Comparison of ENCODE assay signal across 12 cellular contexts in the genomic region with DNA sequence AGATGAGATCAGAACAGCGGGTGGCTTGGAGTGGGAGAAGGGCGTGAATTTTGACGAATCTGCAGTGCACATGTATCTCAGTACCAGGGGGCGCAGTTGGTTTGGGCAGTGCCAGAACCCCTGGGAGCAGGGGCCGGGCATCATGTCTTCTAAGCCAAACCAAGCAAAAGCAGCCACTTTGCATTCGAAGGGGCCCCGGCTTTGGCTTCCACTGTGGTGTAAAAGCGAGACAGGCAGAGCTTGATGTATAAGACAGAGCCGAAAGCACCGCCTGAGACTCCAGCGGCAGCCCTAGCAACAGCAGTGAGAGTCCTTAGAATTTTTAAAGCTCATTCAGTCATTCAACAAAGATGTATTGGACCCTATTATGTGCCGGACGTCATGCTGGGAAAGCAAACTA. TPM values are rescaled to one million over a fixed set of nuclear protein-coding genes. Genes with fewer than 3 reads are reported as not detected.
DNase-seq lines count a peak whose midpoint lies in the region; ATAC-seq and FAIRE-seq lines count a peak whose summit lies in the region.
"Had no signal": no experiment of that assay in that cellular context is flagged by ENCODE, and none has a peak within 500 bp of the region (broad histone marks: within the 10 kb centered on the region; RNA-seq: fewer than 3 reads in every experiment).

No MANE protein-coding gene starts in this region.

- H3K27ac Mint-ChIP-seq in activated CD4-positive, alpha-beta memory T cell treated with anti-CD3 and anti-CD28 coated beads, Interleukin-2, amount 10 ng/mL, durations not matched to agents 7 days and 5 days, result peak overlapping the region; percentile 79
- no peak overlapping the region for H3K27ac Mint-ChIP-seq in activated CD4-positive, alpha-beta memory T cell treated with anti-CD3 and anti-CD28 coated beads for 36 hours
- peak overlapping the region; percentile 42 for H3K27ac Mint-ChIP-seq in activated T-helper 1 cell treated with anti-CD3 and anti-CD28 coated beads, Interleukin-12 subunit alpha, Interleukin-12 subunit beta, Interleukin-2, Interleukin-4 antibody, amounts not matched to agents 30 ng/mL and 10 ng/mL and 1 ng/mL, durations not matched to agents 14 hours and 24 hours and 36 hours

- DNase-seq in activated CD4-positive, alpha-beta memory T cell treated with anti-CD3 and anti-CD28 coated beads, Interleukin-2, amount 10 ng/mL, durations not matched to agents 7 days and 5 days, result no peak
- no peak for DNase-seq in activated CD4-positive, alpha-beta memory T cell treated with anti-CD3 and anti-CD28 coated beads for 36 hours
- DNase-seq in GM18507 (ENCODE audit: extremely low spot score, insufficient read length, low read depth) (no peak), trophoblast cell (no peak), NCI-H526 treated with DMSO at 0.1 percent for 48 hours (lab: John Stamatoyannopoulos, UW) (no peak)
- DNase-seq in activated T-helper 1 cell treated with anti-CD3 and anti-CD28 coated beads, Interleukin-12 subunit alpha, Interleukin-12 subunit beta, Interleukin-2, Interleukin-4 antibody, amounts not matched to agents 30 ng/mL and 10 ng/mL and 1 ng/mL, durations not matched to agents 14 hours and 24 hours and 36 hours (ENCODE audit: low spot score), result no peak
- DNase-seq: dermis blood vessel endothelial cell, DMS53, NCI-H1092, NCI-H774 had no signal

- peak; percentile 46 for FAIRE-seq in GM18507 (lab: Jason Lieb, UNC)

- no peak overlapping the region for H4K12ac ChIP-seq in trophoblast cell (ENCODE audit: low read depth, low read length)

- ATAC-seq in GM19351 (IDR thresholded peaks at IDR 0.05; ENCODE audit: unreplicated experiment), result no peak
- no peak for ATAC-seq in HG03460 (IDR thresholded peaks at IDR 0.05; ENCODE audit: unreplicated experiment)

- H2AFZ ChIP-seq in trophoblast cell (ENCODE audit: insufficient read depth, low read length, poor library complexity), result no peak overlapping the region

- H3K9me3 Mint-ChIP-seq in activated CD4-positive, alpha-beta memory T cell treated with anti-CD3 and anti-CD28 coated beads, Interleukin-2, amount 10 ng/mL, durations not matched to agents 7 days and 5 days, result no peaks in the 10 kb centered on the region
- H3K9me3 Mint-ChIP-seq in activated CD4-positive, alpha-beta memory T cell treated with anti-CD3 and anti-CD28 coated beads for 36 hours, result no peaks in the 10 kb centered on the region
- H3K9me3 Mint-ChIP-seq in activated T-helper 1 cell treated with anti-CD3 and anti-CD28 coated beads, Interleukin-12 subunit alpha, Interleukin-12 subunit beta, Interleukin-2, Interleukin-4 antibody, amounts not matched to agents 30 ng/mL and 10 ng/mL and 1 ng/mL, durations not matched to agents 14 hours and 24 hours and 36 hours, result no peaks in the 10 kb centered on the region

- H2BK5ac ChIP-seq in trophoblast cell (ENCODE audit: low read depth, low read length, poor library complexity), result no peak overlapping the region

- H3K79me2 ChIP-seq in trophoblast cell (ENCODE audit: control insufficient read depth, insufficient read depth, low read length, poor library complexity), result peaks cover 5% of the 10 kb centered on the region

- peaks cover 8% of the 10 kb centered on the region for H3K27me3 Mint-ChIP-seq in activated CD4-positive, alpha-beta memory T cell treated with anti-CD3 and anti-CD28 coated beads, Interleukin-2, amount 10 ng/mL, durations not matched to agents 7 days and 5 days
- peaks cover 6% of the 10 kb centered on the region for H3K27me3 Mint-ChIP-seq in activated CD4-positive, alpha-beta memory T cell treated with anti-CD3 and anti-CD28 coated beads for 36 hours
- peaks cover 25% of the 10 kb centered on the region for H3K27me3 Mint-ChIP-seq in activated T-helper 1 cell treated with anti-CD3 and anti-CD28 coated beads, Interleukin-12 subunit alpha, Interleukin-12 subunit beta, Interleukin-2, Interleukin-4 antibody, amounts not matched to agents 30 ng/mL and 10 ng/mL and 1 ng/mL, durations not matched to agents 14 hours and 24 hours and 36 hours (ENCODE audit: insufficient read depth)

- no peak overlapping the region for H3K4me2 ChIP-seq in trophoblast cell (ENCODE audit: low read length)

- POLR2A ChIA-PET in activated CD4-positive, alpha-beta memory T cell treated with anti-CD3 and anti-CD28 coated beads, Interleukin-2, amount 10 ng/mL, durations not matched to agents 7 days and 5 days (lab: Charles Lee), result interaction anchor here (0.9 to 2.4 kb wide), 7 partner anchors 25 to 280 kb away, joined by 3 to 14 read pairs (median 3); no protein-coding TSS in a partner anchor
- POLR2A ChIA-PET in activated CD4-positive, alpha-beta memory T cell treated with anti-CD3 and anti-CD28 coated beads for 36 hours (lab: Charles Lee), result no interaction called here

- H3K18ac ChIP-seq in trophoblast cell (ENCODE audit: low read length), result no peak overlapping the region

- H2BK120ac ChIP-seq in trophoblast cell (ENCODE audit: insufficient read depth, low read length, poor library complexity), result no peak overlapping the region

- no peak overlapping the region for H3K14ac ChIP-seq in trophoblast cell (ENCODE audit: low read length)

- peak overlapping the region; percentile 46 for H3K4me3 Mint-ChIP-seq in activated CD4-positive, alpha-beta memory T cell treated with anti-CD3 and anti-CD28 coated beads, Interleukin-2, amount 10 ng/mL, durations not matched to agents 7 days and 5 days
- H3K4me3 Mint-ChIP-seq in activated CD4-positive, alpha-beta memory T cell treated with anti-CD3 and anti-CD28 coated beads for 36 hours, result no peak overlapping the region
- H3K4me3 Mint-ChIP-seq in activated T-helper 1 cell treated with anti-CD3 and anti-CD28 coated beads, Interleukin-12 subunit alpha, Interleukin-12 subunit beta, Interleukin-2, Interleukin-4 antibody, amounts not matched to agents 30 ng/mL and 10 ng/mL and 1 ng/mL, durations not matched to agents 14 hours and 24 hours and 36 hours, result peak overlapping the region; percentile 53

- no peaks in the 10 kb centered on the region for H3K9me3 ChIP-seq in trophoblast cell (ENCODE audit: insufficient read depth, low read depth, low read length)

- H4K91ac ChIP-seq in trophoblast cell (ENCODE audit: low read depth, low read length), result peak overlapping the region; percentile 46

- H3K36me3 ChIP-seq in trophoblast cell (ENCODE audit: control insufficient read depth in 1 of 2, insufficient read depth in 2 of 2, low read length in 2 of 2), result no peaks in the 10 kb centered on the region

- WGBS in trophoblast cell (ENCODE audit: extremely low coverage, insufficient coverage, insufficient read length), result no CpG with 5 or more reads among the region's 13 CpGs

- H3K4me1 ChIP-seq in trophoblast cell (ENCODE audit: control insufficient read depth in 1 of 2, insufficient read depth in 2 of 2, low read length in 2 of 2), result peaks cover 15 to 18% of the 10 kb centered on the region in 2 experiments

- no peak overlapping the region for H3K27ac ChIP-seq in trophoblast cell (ENCODE audit: low read depth, low read length)

- no peak overlapping the region for H3K4me3 ChIP-seq in trophoblast cell (ENCODE audit: low read depth, low read length)

- H3K4me1 Mint-ChIP-seq in activated CD4-positive, alpha-beta memory T cell treated with anti-CD3 and anti-CD28 coated beads, Interleukin-2, amount 10 ng/mL, durations not matched to agents 7 days and 5 days, result peaks cover 45% of the 10 kb centered on the region
- peaks cover 35% of the 10 kb centered on the region for H3K4me1 Mint-ChIP-seq in activated CD4-positive, alpha-beta memory T cell treated with anti-CD3 and anti-CD28 coated beads for 36 hours (ENCODE audit: low read depth)
- peaks cover 38% of the 10 kb centered on the region for H3K4me1 Mint-ChIP-seq in activated T-helper 1 cell treated with anti-CD3 and anti-CD28 coated beads, Interleukin-12 subunit alpha, Interleukin-12 subunit beta, Interleukin-2, Interleukin-4 antibody, amounts not matched to agents 30 ng/mL and 10 ng/mL and 1 ng/mL, durations not matched to agents 14 hours and 24 hours and 36 hours (ENCODE audit: low read depth)

- H3K9ac ChIP-seq in trophoblast cell (ENCODE audit: low read length), result no peak overlapping the region

- H3K79me1 ChIP-seq in trophoblast cell (ENCODE audit: low read length), result peaks cover 3% of the 10 kb centered on the region

- no peak overlapping the region for H2AK5ac ChIP-seq in trophoblast cell (ENCODE audit: low read length)

- no peak overlapping the region for H3K23ac ChIP-seq in trophoblast cell (ENCODE audit: low read length)

- H4K8ac ChIP-seq in trophoblast cell (ENCODE audit: low read depth, low read length), result no peak overlapping the region

- no peak overlapping the region for H3K4ac ChIP-seq in trophoblast cell (ENCODE audit: low read depth, low read length)

- CTCF ChIA-PET in activated CD4-positive, alpha-beta memory T cell treated with anti-CD3 and anti-CD28 coated beads, Interleukin-2, amount 10 ng/mL, durations not matched to agents 7 days and 5 days (lab: Charles Lee), result interaction anchor here (0.6 to 2.2 kb wide), 8 partner anchors 12 to 281 kb away, joined by 3 to 9 read pairs (median 4); no protein-coding TSS in a partner anchor
- CTCF ChIA-PET in activated CD4-positive, alpha-beta memory T cell treated with anti-CD3 and anti-CD28 coated beads for 36 hours (lab: Charles Lee), result interaction anchor here (0.7 to 2.5 kb wide), 3 partner anchors 104 to 274 kb away, joined by 3 to 10 read pairs (median 4); no protein-coding TSS in a partner anchor

- no peak overlapping the region for H2BK12ac ChIP-seq in trophoblast cell (ENCODE audit: low read length)

- intact Hi-C loops in activated CD4-positive, alpha-beta memory T cell treated with anti-CD3 and anti-CD28 coated beads for 36 hours (cut with micrococcal nuclease), result loop anchor here (1.0 to 10.0 kb wide), 5 partner anchors 56 to 610 kb away; no protein-coding TSS in a partner anchor
- intact Hi-C loops in activated T-helper 1 cell treated with anti-CD3 and anti-CD28 coated beads, Interleukin-12 subunit alpha, Interleukin-12 subunit beta, Interleukin-2, Interleukin-4 antibody, amounts not matched to agents 30 ng/mL and 10 ng/mL and 1 ng/mL, durations not matched to agents 14 hours and 24 hours and 36 hours (cut with micrococcal nuclease), result loop anchor here (10.0 kb wide), 2 partner anchors 80 to 880 kb away; no protein-coding TSS in a partner anchor

- peaks cover 3% of the 10 kb centered on the region for H3K36me3 Mint-ChIP-seq in activated CD4-positive, alpha-beta memory T cell treated with anti-CD3 and anti-CD28 coated beads, Interleukin-2, amount 10 ng/mL, durations not matched to agents 7 days and 5 days (ENCODE audit: low read depth)
- no peaks in the 10 kb centered on the region for H3K36me3 Mint-ChIP-seq in activated CD4-positive, alpha-beta memory T cell treated with anti-CD3 and anti-CD28 coated beads for 36 hours
- H3K36me3 Mint-ChIP-seq in activated T-helper 1 cell treated with anti-CD3 and anti-CD28 coated beads, Interleukin-12 subunit alpha, Interleukin-12 subunit beta, Interleukin-2, Interleukin-4 antibody, amounts not matched to agents 30 ng/mL and 10 ng/mL and 1 ng/mL, durations not matched to agents 14 hours and 24 hours and 36 hours (ENCODE audit: low read depth), result peaks cover 2% of the 10 kb centered on the region

- H3K27me3 ChIP-seq in trophoblast cell (ENCODE audit: insufficient read depth, low read length), result peaks cover 3% of the 10 kb centered on the region

RNA-seq across cellular contexts. Expression of a gene that starts 3.8 kb away (rescaled TPM):
- 10 to 100 TPM; 30.2 to 34.9 TPM for total RNA-seq in activated CD4-positive, alpha-beta memory T cell treated with anti-CD3 and anti-CD28 coated beads, Interleukin-2, amount 10 ng/mL, durations not matched to agents 7 days and 5 days
- 1 to 10 TPM; 6.2 to 6.8 TPM for total RNA-seq in activated CD4-positive, alpha-beta memory T cell treated with anti-CD3 and anti-CD28 coated beads for 36 hours
- total RNA-seq in activated T-helper 1 cell treated with anti-CD3 and anti-CD28 coated beads, Interleukin-12 subunit alpha, Interleukin-12 subunit beta, Interleukin-2, Interleukin-4 antibody, amounts not matched to agents 30 ng/mL and 10 ng/mL and 1 ng/mL, durations not matched to agents 14 hours and 24 hours and 36 hours, result 16.4 and 20.1 TPM in 2 replicates
- 5.9 and 6.8 TPM in 2 replicates for polyA plus RNA-seq in trophoblast cell (2013)
